ENCODE assay signal across 7 cellular contexts in genomic region chr10:102835007-102835482, GRCh38. TPM values are rescaled to one million over a fixed set of nuclear protein-coding genes. Genes with fewer than 3 reads are reported as not detected.
DNase-seq lines count a peak whose midpoint lies in the region; FAIRE-seq and TF ChIP-seq lines count a peak whose summit lies in the region.

No MANE protein-coding gene starts in this region.

- TF ChIP-seq POLR2A in GM12892 (IDR thresholded peaks at IDR 0.05; ENCODE audit: low read depth, low read length) (no peak), suprapubic skin (IDR thresholded peaks at IDR 0.05) (no peak)

- H3K4me3 ChIP-seq in neuronal stem cell (ENCODE audit: low read length in 2 of 2) (no peak overlapping the region), suprapubic skin (no peak overlapping the region)

- intact Hi-C loops in activated T-helper 1 cell treated with anti-CD3 and anti-CD28 coated beads, Interleukin-12 subunit alpha, Interleukin-12 subunit beta, Interleukin-2, Interleukin-4 antibody, amounts not matched to agents 30 ng/mL and 10 ng/mL and 1 ng/mL, durations not matched to agents 14 hours and 24 hours and 36 hours (cut with micrococcal nuclease): loop anchor here (1.0 to 5.0 kb wide), 7 partner anchors 66 to 648 kb away; no protein-coding TSS in a partner anchor

- no peak overlapping the region for H2BK5ac ChIP-seq in neuronal stem cell (ENCODE audit: low read length)

- H2BK120ac ChIP-seq in neuronal stem cell (ENCODE audit: low read depth, low read length): no peak overlapping the region

- no peak overlapping the region for H3K18ac ChIP-seq in neuronal stem cell (ENCODE audit: low read length)

- no peak overlapping the region for H3K14ac ChIP-seq in neuronal stem cell (ENCODE audit: low read length)

- TF ChIP-seq CTCF in suprapubic skin (IDR thresholded peaks at IDR 0.05): peak; percentile 75 to 78

- no peak overlapping the region for H2BK12ac ChIP-seq in neuronal stem cell (ENCODE audit: low read length)

- WGBS in neuronal stem cell (ENCODE audit: extremely low coverage in 2 of 2, insufficient read length in 2 of 2, insufficient replicate concordance in 1 of 2), 2 donors: no CpG with 5 or more reads among the region's 11 CpGs
- WGBS in suprapubic skin: 53% methylated on average over 6 of the region's 11 CpGs

- H3K36me3 Mint-ChIP-seq in activated T-helper 1 cell treated with anti-CD3 and anti-CD28 coated beads, Interleukin-12 subunit alpha, Interleukin-12 subunit beta, Interleukin-2, Interleukin-4 antibody, amounts not matched to agents 30 ng/mL and 10 ng/mL and 1 ng/mL, durations not matched to agents 14 hours and 24 hours and 36 hours (ENCODE audit: low read depth): no peaks in the 10 kb centered on the region

- peak; percentile 92 for FAIRE-seq in GM12892 (lab: Jason Lieb, UNC)

- H2BK15ac ChIP-seq in neuronal stem cell (ENCODE audit: low read length): no peak overlapping the region

- H3K36me3 ChIP-seq in neuronal stem cell (replicated peaks in 1 of 2; ENCODE audit: control insufficient read depth in 2 of 2, insufficient read depth in 2 of 2, low read length in 2 of 2): no peaks in the 10 kb centered on the region
- no peaks in the 10 kb centered on the region for H3K36me3 ChIP-seq in suprapubic skin

- no peak overlapping the region for H4K91ac ChIP-seq in neuronal stem cell (ENCODE audit: low read depth, low read length, poor library complexity)

- no peak for TF ChIP-seq EP300 in suprapubic skin (IDR thresholded peaks at IDR 0.05)

- no peak overlapping the region for H3K4ac ChIP-seq in neuronal stem cell (ENCODE audit: low read length)

- peaks cover 7% of the 10 kb centered on the region for H3K4me1 Mint-ChIP-seq in activated T-helper 1 cell treated with anti-CD3 and anti-CD28 coated beads, Interleukin-12 subunit alpha, Interleukin-12 subunit beta, Interleukin-2, Interleukin-4 antibody, amounts not matched to agents 30 ng/mL and 10 ng/mL and 1 ng/mL, durations not matched to agents 14 hours and 24 hours and 36 hours (ENCODE audit: low read depth)

- H3K27me3 ChIP-seq in neuronal stem cell (ENCODE audit: control insufficient read depth in 3 of 3, insufficient read depth in 3 of 3, low read depth in 1 of 3, low read length in 3 of 3) (peaks cover 0 to 8% (median 0%) of the 10 kb centered on the region in 3 experiments), suprapubic skin (no peaks in the 10 kb centered on the region)

- H3K4me1 ChIP-seq in neuronal stem cell (ENCODE audit: control insufficient read depth in 2 of 2, insufficient read depth in 1 of 2, low read depth in 1 of 2, low read length in 2 of 2) (no peaks in the 10 kb centered on the region), suprapubic skin (peaks cover 13% of the 10 kb centered on the region)

- no peaks in the 10 kb centered on the region for H3K9me3 ChIP-seq in neuronal stem cell (replicated peaks in 1 of 2; ENCODE audit: control insufficient read depth in 2 of 2, insufficient read depth in 1 of 2, low read depth in 1 of 2, low read length in 2 of 2)
- H3K9me3 ChIP-seq in suprapubic skin: no peaks in the 10 kb centered on the region

- no peaks in the 10 kb centered on the region for H3K79me1 ChIP-seq in neuronal stem cell (ENCODE audit: low read depth, low read length)

- H3K4me3 Mint-ChIP-seq in activated T-helper 1 cell treated with anti-CD3 and anti-CD28 coated beads, Interleukin-12 subunit alpha, Interleukin-12 subunit beta, Interleukin-2, Interleukin-4 antibody, amounts not matched to agents 30 ng/mL and 10 ng/mL and 1 ng/mL, durations not matched to agents 14 hours and 24 hours and 36 hours: no peak overlapping the region

- no peak overlapping the region for H4K8ac ChIP-seq in neuronal stem cell (ENCODE audit: low read depth, low read length)

- peaks cover 6% of the 10 kb centered on the region for H3K9me3 Mint-ChIP-seq in activated T-helper 1 cell treated with anti-CD3 and anti-CD28 coated beads, Interleukin-12 subunit alpha, Interleukin-12 subunit beta, Interleukin-2, Interleukin-4 antibody, amounts not matched to agents 30 ng/mL and 10 ng/mL and 1 ng/mL, durations not matched to agents 14 hours and 24 hours and 36 hours

- H2AK5ac ChIP-seq in neuronal stem cell (ENCODE audit: low read depth, low read length): no peak overlapping the region

- H3K27me3 Mint-ChIP-seq in activated T-helper 1 cell treated with anti-CD3 and anti-CD28 coated beads, Interleukin-12 subunit alpha, Interleukin-12 subunit beta, Interleukin-2, Interleukin-4 antibody, amounts not matched to agents 30 ng/mL and 10 ng/mL and 1 ng/mL, durations not matched to agents 14 hours and 24 hours and 36 hours (ENCODE audit: insufficient read depth): peaks cover 12% of the 10 kb centered on the region

- no peak overlapping the region for H3K4me2 ChIP-seq in neuronal stem cell (ENCODE audit: insufficient read depth, low read length, poor library complexity, severe bottlenecking)

- DNase-seq in GM12892 (ENCODE audit: insufficient read length): peak; percentile 69
- peak; percentile 75 for DNase-seq in LoVo (ENCODE audit: low spot score)
- peak; percentile 71 for DNase-seq in RPMI8226
- peak; percentile 63 for DNase-seq in activated T-helper 1 cell treated with anti-CD3 and anti-CD28 coated beads, Interleukin-12 subunit alpha, Interleukin-12 subunit beta, Interleukin-2, Interleukin-4 antibody, amounts not matched to agents 30 ng/mL and 10 ng/mL and 1 ng/mL, durations not matched to agents 14 hours and 24 hours and 36 hours (ENCODE audit: low spot score)
- DNase-seq in fibroblast of the conjunctiva (ENCODE audit: low read depth): peak; percentile 69
- DNase-seq in neuronal stem cell (ENCODE audit: low spot score): peak; percentile 81
- DNase-seq in suprapubic skin (ENCODE audit: low spot score in 2 of 2): peak; percentile 79 to 85

- H3K9ac ChIP-seq in neuronal stem cell (ENCODE audit: low read depth, low read length, poor library complexity): peak overlapping the region; percentile 25

- H2AFZ ChIP-seq in neuronal stem cell (ENCODE audit: low read length): no peak overlapping the region

- H3K27ac Mint-ChIP-seq in activated T-helper 1 cell treated with anti-CD3 and anti-CD28 coated beads, Interleukin-12 subunit alpha, Interleukin-12 subunit beta, Interleukin-2, Interleukin-4 antibody, amounts not matched to agents 30 ng/mL and 10 ng/mL and 1 ng/mL, durations not matched to agents 14 hours and 24 hours and 36 hours: no peak overlapping the region

- H3K27ac ChIP-seq in neuronal stem cell (replicated peaks; ENCODE audit: low read length): no peak overlapping the region
- H3K27ac ChIP-seq in suprapubic skin: no peak overlapping the region

- peak overlapping the region; percentile 12 for H3K23ac ChIP-seq in neuronal stem cell (ENCODE audit: low read depth, low read length, poor library complexity)

RNA-seq across cellular contexts. Expression of gene CYP17A1, which starts 2.2 kb away (rescaled TPM):
- polyA plus RNA-seq in GM12892 (2012; ENCODE audit: missing spikeins): not detected
- total RNA-seq in activated T-helper 1 cell treated with anti-CD3 and anti-CD28 coated beads, Interleukin-12 subunit alpha, Interleukin-12 subunit beta, Interleukin-2, Interleukin-4 antibody, amounts not matched to agents 30 ng/mL and 10 ng/mL and 1 ng/mL, durations not matched to agents 14 hours and 24 hours and 36 hours: not detected in 2 replicates
- not detected for polyA plus RNA-seq in neuronal stem cell (2013, experiment 1 of 2)
- not detected for polyA plus RNA-seq in neuronal stem cell (2013, experiment 2 of 2)
- total RNA-seq in suprapubic skin: not detected

RNA-seq across cellular contexts. Expression of gene BORCS7, which starts 19.0 kb away (rescaled TPM):
- polyA plus RNA-seq in GM12892 (2012; ENCODE audit: missing spikeins): 12.4 TPM
- total RNA-seq in activated T-helper 1 cell treated with anti-CD3 and anti-CD28 coated beads, Interleukin-12 subunit alpha, Interleukin-12 subunit beta, Interleukin-2, Interleukin-4 antibody, amounts not matched to agents 30 ng/mL and 10 ng/mL and 1 ng/mL, durations not matched to agents 14 hours and 24 hours and 36 hours: 9.7 and 12.6 TPM in 2 replicates
- 10.3 TPM for polyA plus RNA-seq in neuronal stem cell (2013, experiment 1 of 2)
- polyA plus RNA-seq in neuronal stem cell (2013, experiment 2 of 2): 11.4 TPM
- total RNA-seq in suprapubic skin: 10 to 100 TPM; 20.7 to 27.2 (median 25.4) TPM

RNA-seq across cellular contexts. Expression of gene AS3MT, which starts 34.2 kb away (rescaled TPM):
- polyA plus RNA-seq in GM12892 (2012; ENCODE audit: missing spikeins): not detected
- 0.12 and 0.47 TPM in 2 replicates for total RNA-seq in activated T-helper 1 cell treated with anti-CD3 and anti-CD28 coated beads, Interleukin-12 subunit alpha, Interleukin-12 subunit beta, Interleukin-2, Interleukin-4 antibody, amounts not matched to agents 30 ng/mL and 10 ng/mL and 1 ng/mL, durations not matched to agents 14 hours and 24 hours and 36 hours
- 27.0 TPM for polyA plus RNA-seq in neuronal stem cell (2013, experiment 1 of 2)
- polyA plus RNA-seq in neuronal stem cell (2013, experiment 2 of 2): 27.9 TPM
- 1 to 10 TPM; 1.4 to 4.7 (median 3.6) TPM for total RNA-seq in suprapubic skin
